Comparison of ENCODE assay signal across 35 cellular contexts in genomic region chr14:96139169-96139568, GRCh38.
"Had no signal": no experiment of that assay in that cellular context is flagged by ENCODE, and none has a peak within 500 bp of the region (broad histone marks: within the 10 kb centered on the region; RNA-seq: fewer than 3 reads in every experiment).

No MANE protein-coding gene starts in this region.

- H2AFZ ChIP-seq: PC-9 had no signal

- H3K27me3 ChIP-seq: MG63 had no signal

- H3K36me3 Mint-ChIP-seq: activated CD4-positive, alpha-beta memory T cell treated with anti-CD3 and anti-CD28 coated beads for 36 hours; brain had no signal

- H3K4me3 ChIP-seq: MG63, PC-9 had no signal

- H3K4me1 Mint-ChIP-seq: activated B cell treated with CpG ODN at 0.5 μM for 24 hours; activated naive CD8-positive, alpha-beta T cell treated with anti-CD3 and anti-CD28 coated beads, Interleukin-2, amount 50 U/mL, for 24 hours; brain had no signal

- FAIRE-seq: RCC 7860 had no signal

- H3K4me2 ChIP-seq: PC-9 had no signal

- H3K9me3 Mint-ChIP-seq: activated T-helper 1 cell treated with anti-CD3 and anti-CD28 coated beads, Interleukin-12 subunit alpha, Interleukin-12 subunit beta, Interleukin-2, Interleukin-4 antibody, amounts not matched to agents 30 ng/mL and 10 ng/mL and 1 ng/mL, durations not matched to agents 14 hours and 24 hours and 36 hours had no signal

- H3K27ac ChIP-seq: PC-9, RWPE1, VCaP had no signal

- H3K27ac Mint-ChIP-seq: activated B cell treated with CpG ODN at 0.5 μM for 24 hours; activated CD4-positive, alpha-beta memory T cell treated with anti-CD3 and anti-CD28 coated beads for 36 hours; activated naive CD4-positive, alpha-beta T cell treated with anti-CD3 and anti-CD28 coated beads for 36 hours; activated naive CD4-positive, alpha-beta T cell treated with anti-CD3 and anti-CD28 coated beads, Interleukin-2, amount 50 U/mL, for 72 hours; activated naive CD8-positive, alpha-beta T cell treated with anti-CD3 and anti-CD28 coated beads, Interleukin-2, amount 50 U/mL, for 24 hours; activated T-helper 1 cell treated with anti-CD3 and anti-CD28 coated beads, Interleukin-12 subunit alpha, Interleukin-12 subunit beta, Interleukin-2, Interleukin-4 antibody, amounts not matched to agents 30 ng/mL and 10 ng/mL and 1 ng/mL, durations not matched to agents 14 hours and 24 hours and 36 hours; brain had no signal

- H3K4me3 Mint-ChIP-seq: activated B cell treated with CpG ODN at 0.5 μM for 24 hours; activated CD4-positive, alpha-beta memory T cell treated with anti-CD3 and anti-CD28 coated beads for 36 hours; activated naive CD4-positive, alpha-beta T cell treated with anti-CD3 and anti-CD28 coated beads for 36 hours; activated naive CD8-positive, alpha-beta T cell treated with anti-CD3 and anti-CD28 coated beads, Interleukin-2, amount 50 U/mL, for 24 hours; activated T-cell treated with anti-CD3 and anti-CD28 coated beads, Interleukin-2, amount 50 U/mL, for 4 hours; activated T-helper 1 cell treated with anti-CD3 and anti-CD28 coated beads, Interleukin-12 subunit alpha, Interleukin-12 subunit beta, Interleukin-2, Interleukin-4 antibody, amounts not matched to agents 30 ng/mL and 10 ng/mL and 1 ng/mL, durations not matched to agents 14 hours and 24 hours and 36 hours; brain had no signal

- ATAC-seq: activated naive CD4-positive, alpha-beta T cell treated with anti-CD3 and anti-CD28 coated beads, Interleukin-2, amount 50 U/mL, for 72 hours; activated naive CD8-positive, alpha-beta T cell treated with anti-CD3 and anti-CD28 coated beads, Interleukin-2, amount 50 U/mL, for 24 hours; activated T-cell treated with anti-CD3 and anti-CD28 coated beads, Interleukin-2, amount 50 U/mL, for 4 hours; Right ventricle myocardium inferior had no signal

- DNase-seq: activated B cell treated with CpG ODN at 0.5 μM for 24 hours; activated CD4-positive, alpha-beta memory T cell treated with anti-CD3 and anti-CD28 coated beads for 36 hours; activated CD4-positive, alpha-beta T cell treated with anti-CD3 and anti-CD28 coated beads for 4 hours; activated CD4-positive, alpha-beta T cell treated with anti-CD3 and anti-CD28 coated beads, Interleukin-2, amount 50 U/mL, for 1 hour; activated CD4-positive, CD25-positive, alpha-beta regulatory T cell treated with anti-CD3 and anti-CD28 coated beads, Interleukin-2, amount 50 U/mL, for 72 hours; activated CD8-positive, alpha-beta memory T cell treated with anti-CD3 and anti-CD28 coated beads, Interleukin-2, amount 50 U/mL, for 4 hours; activated gamma-delta T cell treated with Interleukin-2 at 50 U/mL for 16 hours; activated naive CD4-positive, alpha-beta T cell treated with anti-CD3 and anti-CD28 coated beads for 36 hours; activated naive CD8-positive, alpha-beta T cell treated with anti-CD3 and anti-CD28 coated beads, Interleukin-2, amount 50 U/mL, for 24 hours; activated T-cell treated with anti-CD3 and anti-CD28 coated beads for 4 hours; activated T-cell treated with anti-CD3 and anti-CD28 coated beads, Interleukin-2, amount 50 U/mL, for 4 hours; anterior cingulate cortex; caudate nucleus; cerebellar nuclear complex; Kasumi-1; MG63; NCI-H1048; NCI-H1105 treated with DMSO at 0.1 percent for 48 hours; NCI-H1436; NCI-H1694; NCI-H2029; NCI-H345; NCI-H524 treated with DMSO at 0.1 percent for 48 hours; PC-9; SW 1271; T-helper 1 cell; T-helper 2 cell; T-helper 9 cell had no signal

- H3K36me3 ChIP-seq: MG63 had no signal
